Comparison of ENCODE assay signal across 8 cellular contexts in genomic region chr19:42401365-42402303, GRCh38. TPM values are rescaled to one million over a fixed set of nuclear protein-coding genes. Genes with fewer than 3 reads are reported as not detected.
DNase-seq lines count a peak whose midpoint lies in the region; ATAC-seq and TF ChIP-seq lines count a peak whose summit lies in the region.

No MANE protein-coding gene starts in this region.

- H3K79me2 ChIP-seq in KMS-11 (ENCODE audit: insufficient read depth, low read depth) (no peaks in the 10 kb centered on the region), osteoblast (ENCODE audit: insufficient read depth, low read length) (peaks cover 7% of the 10 kb centered on the region)

- peaks cover 0 to 6% of the 10 kb centered on the region in 2 donors for H3K36me3 Mint-ChIP-seq in activated naive CD4-positive, alpha-beta T cell treated with anti-CD3 and anti-CD28 coated beads, Interleukin-2, amount 50 U/mL, for 72 hours

- no peaks in the 10 kb centered on the region for H3K27me3 ChIP-seq in KMS-11 (ENCODE audit: insufficient read depth, low read depth)
- H3K27me3 ChIP-seq in osteoblast (ENCODE audit: insufficient read depth, low read length): no peaks in the 10 kb centered on the region

- peak overlapping the region; percentile 55 to 88 for H3K27ac Mint-ChIP-seq in activated naive CD4-positive, alpha-beta T cell treated with anti-CD3 and anti-CD28 coated beads, Interleukin-2, amount 50 U/mL, for 72 hours

- H3K9me3 ChIP-seq in osteoblast (ENCODE audit: low read depth, low read length): no peaks in the 10 kb centered on the region

- no peak overlapping the region for H2AFZ ChIP-seq in KMS-11 (ENCODE audit: low read depth)
- peak overlapping the region; percentile 85 for H2AFZ ChIP-seq in osteoblast (ENCODE audit: low read length)

- TF ChIP-seq CTCF in KMS-11 (conservative IDR thresholded peaks at IDR 0.05; ENCODE audit: low read depth, low read length): peak; percentile 84
- TF ChIP-seq CTCF in osteoblast (IDR thresholded peaks at IDR 0.05; ENCODE audit: extremely low read depth, low read depth, low read length): peak; percentile 81

- H4K20me1 ChIP-seq in KMS-11 (ENCODE audit: insufficient read depth): no peaks in the 10 kb centered on the region
- peaks cover 5% of the 10 kb centered on the region for H4K20me1 ChIP-seq in osteoblast (ENCODE audit: insufficient read depth, low read length)

- peak; percentile 52 to 54 for ATAC-seq in activated naive CD4-positive, alpha-beta T cell treated with anti-CD3 and anti-CD28 coated beads, Interleukin-2, amount 50 U/mL, for 72 hours
- no peak for ATAC-seq in HG03025 (IDR thresholded peaks at IDR 0.05; ENCODE audit: low FRiP score, unreplicated experiment)

- no peak overlapping the region for H3K27ac ChIP-seq in KMS-11
- H3K27ac ChIP-seq in osteoblast (ENCODE audit: low read depth, low read length): no peak overlapping the region
- peak overlapping the region; percentile 64 for H3K27ac ChIP-seq in temporal lobe (ENCODE audit: low read depth, low read length)

- H3K9me3 Mint-ChIP-seq in activated naive CD4-positive, alpha-beta T cell treated with anti-CD3 and anti-CD28 coated beads, Interleukin-2, amount 50 U/mL, for 72 hours: no peaks in the 10 kb centered on the region

- intact Hi-C loops in head of caudate nucleus (cut with DNase I): no loop called here

- peaks cover 6% of the 10 kb centered on the region for H3K4me1 ChIP-seq in KMS-11 (ENCODE audit: low read depth, poor library complexity, severe bottlenecking)
- H3K4me1 ChIP-seq in osteoblast (ENCODE audit: insufficient read depth, low read length): peaks cover 11% of the 10 kb centered on the region

- no peak overlapping the region for H3K9ac ChIP-seq in KMS-11

- H3K4me3 ChIP-seq in KMS-11 (IDR thresholded peaks at IDR 0.05; ENCODE audit: insufficient read depth, low read depth, low read length) (no peak overlapping the region), osteoblast (ENCODE audit: insufficient read depth, low read length) (peak overlapping the region; percentile 75)

- DNase-seq in DMS153 (lab: John Stamatoyannopoulos, UW): peak; percentile 38
- peak; percentile 73 for DNase-seq in SK-N-DZ (ENCODE audit: low spot score)
- DNase-seq in activated naive CD4-positive, alpha-beta T cell treated with anti-CD3 and anti-CD28 coated beads, Interleukin-2, amount 50 U/mL, for 72 hours (ENCODE audit: low spot score in 2 of 2): peak; percentile 72 to 79
- peak; percentile 64 to 93 (median 84) for DNase-seq in head of caudate nucleus
- DNase-seq in osteoblast (ENCODE audit: insufficient read length, low spot score, missing footprints): peak; percentile 97

- H3K4me2 ChIP-seq in KMS-11 (no peak overlapping the region), osteoblast (ENCODE audit: insufficient read depth, low read length) (peak overlapping the region; percentile 92)

- H3K36me3 ChIP-seq in KMS-11 (ENCODE audit: insufficient read depth) (no peaks in the 10 kb centered on the region), osteoblast (ENCODE audit: insufficient read depth, low read length) (no peaks in the 10 kb centered on the region)

RNA-seq across cellular contexts. Expression of gene CNFN, which starts 11.5 kb away (rescaled TPM):
- not detected in 2 replicates for polyA plus RNA-seq in SK-N-DZ (2014; cell fraction: cytosol; rRNA removed)
- 0.76 TPM in 1 of 2 replicates, not detected in the other for polyA plus RNA-seq in SK-N-DZ (2014; cell fraction: nucleus; rRNA removed)
- not detected for total RNA-seq in activated naive CD4-positive, alpha-beta T cell treated with anti-CD3 and anti-CD28 coated beads, Interleukin-2, amount 50 U/mL, for 72 hours
- not detected in 2 replicates for total RNA-seq in osteoblast
- total RNA-seq in temporal lobe: not detected

RNA-seq across cellular contexts. Expression of gene LIPE, which starts 25.6 kb away (rescaled TPM):
- polyA plus RNA-seq in SK-N-DZ (2014; cell fraction: cytosol; rRNA removed): 3.8 and 6.9 TPM in 2 replicates
- polyA plus RNA-seq in SK-N-DZ (2014; cell fraction: nucleus; rRNA removed): 4.3 and 4.7 TPM in 2 replicates
- total RNA-seq in activated naive CD4-positive, alpha-beta T cell treated with anti-CD3 and anti-CD28 coated beads, Interleukin-2, amount 50 U/mL, for 72 hours: 10 to 100 TPM; 13.6 to 27.0 TPM
- total RNA-seq in osteoblast (1.8 and 2.7 TPM in 2 replicates), temporal lobe (6.9 TPM)

RNA-seq across cellular contexts. Expression of gene CXCL17, which starts 41.1 kb away (rescaled TPM):
- polyA plus RNA-seq in SK-N-DZ (2014; cell fraction: cytosol; rRNA removed): not detected in 2 replicates
- not detected in 2 replicates for polyA plus RNA-seq in SK-N-DZ (2014; cell fraction: nucleus; rRNA removed)
- total RNA-seq in activated naive CD4-positive, alpha-beta T cell treated with anti-CD3 and anti-CD28 coated beads, Interleukin-2, amount 50 U/mL, for 72 hours: not detected
- total RNA-seq in osteoblast (not detected in 2 replicates), temporal lobe (not detected)

Comparison
In these comparisons a context has a peak if more than half of its experiments do, and no peak if none do; other contexts are left out.
1. DNase-seq: peak in every context shown above with its lines; median percentile 97 in osteoblast; 84 in head of caudate nucleus; 76 in activated naive CD4-positive, alpha-beta T cell treated with anti-CD3 and anti-CD28 coated beads, Interleukin-2, amount 50 U/mL, for 72 hours; 73 in SK-N-DZ; 38 in DMS153.